In genomic region chr3:44159901-44160300, GRCh38 we compare ENCODE assay signal across 33 cellular contexts.
DNase-seq lines count a peak whose midpoint lies in the region; ATAC-seq and TF ChIP-seq lines count a peak whose summit lies in the region.
"Had no signal": no experiment of that assay in that cellular context is flagged by ENCODE, and none has a peak within 500 bp of the region (broad histone marks: within the 10 kb centered on the region; RNA-seq: fewer than 3 reads in every experiment).

No MANE protein-coding gene starts in this region.

- ATAC-seq in natural killer cell treated with Interleukin-12 subunit alpha and Interleukin-12 subunit beta and Interleukin-15 and Interleukin-18, amount 100 ng/mL, for 72 hours, result peak; percentile 28 to 31
- ATAC-seq in natural killer cell, result no peak
- no peak for ATAC-seq in naive thymus-derived CD4-positive, alpha-beta T cell
- ATAC-seq: A549; CD8-positive, alpha-beta T cell had no signal

- H3K27me3 ChIP-seq in esophagus muscularis mucosa, result peaks cover 0 to 3% (median 0%) of the 10 kb centered on the region in 4 donors
- H3K27me3 ChIP-seq in naive thymus-derived CD4-positive, alpha-beta T cell (ENCODE audit: control insufficient read depth in 2 of 2, insufficient read depth in 2 of 2, low read length in 2 of 2), result no peaks in the 10 kb centered on the region
- H3K27me3 ChIP-seq: BE2C; BLaER1; BLaER1 treated with 17β-estradiol and CSF1 and Interleukin-3, amounts not matched to agents 10 nM and 100 nM had no signal

- no peak overlapping the region for H3K4me3 ChIP-seq in esophagus muscularis mucosa
- H3K4me3 ChIP-seq in naive thymus-derived CD4-positive, alpha-beta T cell (ENCODE audit: low read length), result no peak overlapping the region
- H3K4me3 ChIP-seq: A549; BLaER1; BLaER1 treated with 17β-estradiol and CSF1 and Interleukin-3, amounts not matched to agents 10 nM and 100 nM had no signal

- H3K4me1 ChIP-seq in esophagus muscularis mucosa, result no peaks in the 10 kb centered on the region
- no peaks in the 10 kb centered on the region for H3K4me1 ChIP-seq in naive thymus-derived CD4-positive, alpha-beta T cell (ENCODE audit: control insufficient read depth in 2 of 2, insufficient read depth in 2 of 2, low read length in 2 of 2)
- H3K4me1 ChIP-seq: A549; BE2C; BLaER1; BLaER1 treated with 17β-estradiol and CSF1 and Interleukin-3, amounts not matched to agents 10 nM and 100 nM; Caco-2 had no signal

- peaks cover 4% of the 10 kb centered on the region for H3K36me3 Mint-ChIP-seq in natural killer cell treated with Interleukin-12 subunit alpha and Interleukin-12 subunit beta and Interleukin-15 and Interleukin-18, amount 100 ng/mL, for 72 hours
- no peaks in the 10 kb centered on the region for H3K36me3 Mint-ChIP-seq in natural killer cell
- H3K36me3 Mint-ChIP-seq in mesothelial cell of epicardium, result no peaks in the 10 kb centered on the region
- peaks cover 0 to 3% (median 0%) of the 10 kb centered on the region in 5 donors for H3K36me3 Mint-ChIP-seq in naive thymus-derived CD4-positive, alpha-beta T cell
- H3K36me3 Mint-ChIP-seq: CD14-positive monocyte; CD4-positive, alpha-beta memory T cell; CD4-positive, CD25-positive, alpha-beta regulatory T cell; CD8-positive, alpha-beta T cell had no signal

- H3K9me3 ChIP-seq in esophagus muscularis mucosa, result no peaks in the 10 kb centered on the region
- no peaks in the 10 kb centered on the region for H3K9me3 ChIP-seq in naive thymus-derived CD4-positive, alpha-beta T cell (ENCODE audit: control insufficient read depth in 2 of 3, low read length in 3 of 3)
- H3K9me3 ChIP-seq: A549; BE2C; BLaER1; BLaER1 treated with 17β-estradiol and CSF1 and Interleukin-3, amounts not matched to agents 10 nM and 100 nM; Caco-2 had no signal

- peaks cover 23 to 43% of the 10 kb centered on the region in 2 donors for H3K27me3 Mint-ChIP-seq in natural killer cell treated with Interleukin-12 subunit alpha and Interleukin-12 subunit beta and Interleukin-15 and Interleukin-18, amount 100 ng/mL, for 72 hours
- H3K27me3 Mint-ChIP-seq in natural killer cell (ENCODE audit: low read depth in 2 of 2) (peaks cover 16 to 53% of the 10 kb centered on the region in 2 donors), mesothelial cell of epicardium (ENCODE audit: low read depth) (peaks cover 53% of the 10 kb centered on the region)
- peaks cover 10 to 43% (median 30%) of the 10 kb centered on the region in 5 donors for H3K27me3 Mint-ChIP-seq in naive thymus-derived CD4-positive, alpha-beta T cell

- H3K27ac Mint-ChIP-seq in natural killer cell treated with Interleukin-12 subunit alpha and Interleukin-12 subunit beta and Interleukin-15 and Interleukin-18, amount 100 ng/mL, for 72 hours, result no peak overlapping the region
- H3K27ac Mint-ChIP-seq in natural killer cell (no peak overlapping the region), mesothelial cell of epicardium (no peak overlapping the region)
- no peak overlapping the region for H3K27ac Mint-ChIP-seq in naive thymus-derived CD4-positive, alpha-beta T cell
- H3K27ac Mint-ChIP-seq: B cell; CD14-positive monocyte; CD4-positive, alpha-beta memory T cell; CD4-positive, alpha-beta T cell; CD4-positive, CD25-positive, alpha-beta regulatory T cell; CD8-positive, alpha-beta memory T cell; CD8-positive, alpha-beta T cell had no signal

- intact Hi-C loops in natural killer cell (cut with micrococcal nuclease), result no loop called here
- intact Hi-C loops in esophagus muscularis mucosa (cut with DNase I), result no loop called here
- intact Hi-C loops in naive thymus-derived CD4-positive, alpha-beta T cell (cut with micrococcal nuclease), result no loop called here

- no peak overlapping the region for H3K4me3 Mint-ChIP-seq in natural killer cell treated with Interleukin-12 subunit alpha and Interleukin-12 subunit beta and Interleukin-15 and Interleukin-18, amount 100 ng/mL, for 72 hours
- no peak overlapping the region for H3K4me3 Mint-ChIP-seq in natural killer cell
- H3K4me3 Mint-ChIP-seq in mesothelial cell of epicardium, result no peak overlapping the region
- H3K4me3 Mint-ChIP-seq in naive thymus-derived CD4-positive, alpha-beta T cell, result no peak overlapping the region
- H3K4me3 Mint-ChIP-seq: B cell; CD14-positive monocyte; CD4-positive, alpha-beta memory T cell; CD4-positive, alpha-beta T cell; CD4-positive, CD25-positive, alpha-beta regulatory T cell; CD8-positive, alpha-beta memory T cell; CD8-positive, alpha-beta T cell had no signal

- H3K27ac ChIP-seq in esophagus muscularis mucosa (replicated peaks in 1 of 4), result no peak overlapping the region
- H3K27ac ChIP-seq in naive thymus-derived CD4-positive, alpha-beta T cell (ENCODE audit: low read depth, low read length), result no peak overlapping the region
- H3K27ac ChIP-seq: 22Rv1; A549; BLaER1; BLaER1 treated with 17β-estradiol and CSF1 and Interleukin-3, amounts not matched to agents 10 nM and 100 nM; C4-2B had no signal

- TF ChIP-seq CTCF in natural killer cell (IDR thresholded peaks at IDR 0.05) (no peak), esophagus muscularis mucosa (IDR thresholded peaks at IDR 0.05) (no peak), mesothelial cell of epicardium (IDR thresholded peaks at IDR 0.05; ENCODE audit: unreplicated experiment) (no peak)

- no peak for TF ChIP-seq EP300 in esophagus muscularis mucosa (IDR thresholded peaks at IDR 0.05)

- no peaks in the 10 kb centered on the region for H3K4me1 Mint-ChIP-seq in natural killer cell treated with Interleukin-12 subunit alpha and Interleukin-12 subunit beta and Interleukin-15 and Interleukin-18, amount 100 ng/mL, for 72 hours (ENCODE audit: low read depth in 2 of 2)
- no peaks in the 10 kb centered on the region for H3K4me1 Mint-ChIP-seq in natural killer cell
- no peaks in the 10 kb centered on the region for H3K4me1 Mint-ChIP-seq in mesothelial cell of epicardium
- H3K4me1 Mint-ChIP-seq in naive thymus-derived CD4-positive, alpha-beta T cell, result no peaks in the 10 kb centered on the region
- H3K4me1 Mint-ChIP-seq: CD14-positive monocyte; CD4-positive, alpha-beta memory T cell; CD4-positive, CD25-positive, alpha-beta regulatory T cell; CD8-positive, alpha-beta memory T cell had no signal

- WGBS in esophagus muscularis mucosa, result 67% methylated on average over 1 of the region's 2 CpGs

- no peaks in the 10 kb centered on the region for H3K9me3 Mint-ChIP-seq in natural killer cell treated with Interleukin-12 subunit alpha and Interleukin-12 subunit beta and Interleukin-15 and Interleukin-18, amount 100 ng/mL, for 72 hours
- no peaks in the 10 kb centered on the region for H3K9me3 Mint-ChIP-seq in natural killer cell
- no peaks in the 10 kb centered on the region for H3K9me3 Mint-ChIP-seq in mesothelial cell of epicardium
- no peaks in the 10 kb centered on the region for H3K9me3 Mint-ChIP-seq in naive thymus-derived CD4-positive, alpha-beta T cell
- H3K9me3 Mint-ChIP-seq: CD4-positive, alpha-beta T cell; CD8-positive, alpha-beta T cell had no signal

- POLR2A ChIA-PET in naive thymus-derived CD4-positive, alpha-beta T cell (lab: Charles Lee), result no interaction called here

- CTCF ChIA-PET in naive thymus-derived CD4-positive, alpha-beta T cell (lab: Charles Lee), result no interaction called here

- TF ChIP-seq POLR2A in esophagus muscularis mucosa (IDR thresholded peaks at IDR 0.05; ENCODE audit: low read depth), result no peak

- H3K36me3 ChIP-seq in esophagus muscularis mucosa, result no peaks in the 10 kb centered on the region
- H3K36me3 ChIP-seq in naive thymus-derived CD4-positive, alpha-beta T cell (ENCODE audit: control insufficient read depth in 2 of 3, insufficient read depth in 3 of 3, low read length in 3 of 3), result no peaks in the 10 kb centered on the region
- H3K36me3 ChIP-seq: BE2C; BLaER1; BLaER1 treated with 17β-estradiol and CSF1 and Interleukin-3, amounts not matched to agents 10 nM and 100 nM had no signal

- no peak for DNase-seq in natural killer cell treated with Interleukin-12 subunit alpha and Interleukin-12 subunit beta and Interleukin-15 and Interleukin-18, amount 100 ng/mL, for 72 hours (ENCODE audit: low spot score)
- DNase-seq in natural killer cell (no peak), esophagus muscularis mucosa (ENCODE audit: extremely low spot score) (peak; percentile 91), myocyte (ENCODE audit: low read depth) (peak; percentile 2), mesothelial cell of epicardium (ENCODE audit: low spot score in 2 of 2, unreplicated experiment in 2 of 2) (no peak)
- no peak for DNase-seq in naive thymus-derived CD4-positive, alpha-beta T cell
- DNase-seq: 8988T; ACHN; AML-193; BE2C; C1 segment of cervical spinal cord; Caco-2; Calu3; CD4-positive, alpha-beta memory T cell; CD4-positive, alpha-beta T cell; CD4-positive, CD25-positive, alpha-beta regulatory T cell; CD8-positive, alpha-beta memory T cell; CD8-positive, alpha-beta T cell; COR-L47; DMS 273 treated with DMSO at 0.1 percent for 48 hours; DMS153; DMS53; DMS79; DMS79 treated with DMSO at 0.1 percent for 48 hours; DND-41; EL had no signal

Comparison
In these comparisons a context has a peak if more than half of its experiments do, and no peak if none do; other contexts are left out.
1. ATAC-seq: peak in natural killer cell treated with Interleukin-12 subunit alpha and Interleukin-12 subunit beta and Interleukin-15 and Interleukin-18, amount 100 ng/mL, for 72 hours (2 of 2); none in natural killer cell (0 of 3) and naive thymus-derived CD4-positive, alpha-beta T cell (single experiment).
2. DNase-seq: peak in esophagus muscularis mucosa (single experiment) and myocyte (single experiment); none in natural killer cell treated with Interleukin-12 subunit alpha and Interleukin-12 subunit beta and Interleukin-15 and Interleukin-18, amount 100 ng/mL, for 72 hours (single experiment), natural killer cell (single experiment), mesothelial cell of epicardium (0 of 2) and naive thymus-derived CD4-positive, alpha-beta T cell (0 of 9).